In the genomic region with DNA sequence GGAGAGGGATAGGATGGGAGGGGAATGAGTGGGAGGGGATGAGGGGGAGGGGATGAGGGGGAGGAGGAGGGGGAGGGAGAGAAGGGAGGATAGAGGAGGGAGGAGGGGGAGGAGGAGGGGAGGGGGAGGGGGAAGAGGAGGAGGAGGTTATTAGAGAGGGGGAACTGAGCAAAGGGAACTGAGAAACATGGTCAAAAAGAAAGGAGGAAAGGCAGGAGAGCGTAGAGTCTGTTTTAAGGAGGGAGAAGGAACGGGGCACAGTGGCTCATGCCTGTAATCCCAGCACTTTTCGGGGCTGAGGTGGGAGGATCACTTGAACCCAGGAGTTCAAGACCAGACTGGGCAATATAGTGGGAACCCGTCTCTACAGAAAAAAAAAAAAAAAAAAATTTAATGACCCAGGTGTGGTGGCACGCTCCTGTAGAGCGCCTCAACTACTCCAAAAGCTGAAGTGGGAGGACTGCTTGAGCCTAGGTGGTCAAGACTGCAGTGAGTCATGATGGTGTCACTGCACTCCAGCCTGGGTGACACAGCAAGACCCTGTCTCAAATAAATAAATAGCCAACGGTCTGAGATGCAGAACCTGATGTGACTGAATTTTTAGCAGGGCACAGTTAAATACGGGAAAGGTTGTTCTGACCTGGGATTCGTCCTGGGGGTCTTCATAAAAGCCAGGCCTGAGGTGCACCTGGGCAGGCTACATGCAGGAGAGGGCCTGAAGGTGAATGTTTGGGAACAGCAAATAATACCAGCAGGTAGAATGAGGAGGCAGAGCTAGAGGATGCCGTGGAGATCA, we compare ENCODE assay signal across 23 cellular contexts. TPM values are rescaled to one million over a fixed set of nuclear protein-coding genes. Genes with fewer than 3 reads are reported as not detected.
DNase-seq lines count a peak whose midpoint lies in the region; ATAC-seq, FAIRE-seq and TF ChIP-seq lines count a peak whose summit lies in the region.
"Had no signal": no experiment of that assay in that cellular context is flagged by ENCODE, and none has a peak within 500 bp of the region (broad histone marks: within the 10 kb centered on the region; RNA-seq: fewer than 3 reads in every experiment).

No MANE protein-coding gene starts in this region.

- no peak overlapping the region for H3K4me3 Mint-ChIP-seq in osteocyte (ENCODE audit: unreplicated experiment)

- ATAC-seq in A549 (no peak; a peak in 1 of 6 replicates), HG03196 (IDR thresholded peaks at IDR 0.05; ENCODE audit: unreplicated experiment) (no peak), GM19351 (IDR thresholded peaks at IDR 0.05; ENCODE audit: unreplicated experiment) (no peak), GM18907 (IDR thresholded peaks at IDR 0.05; ENCODE audit: unreplicated experiment) (no peak)
- ATAC-seq: mucosa of descending colon had no signal

- H3K9me3 ChIP-seq in A549: no peaks in the 10 kb centered on the region
- H3K9me3 ChIP-seq in esophagus muscularis mucosa: no peaks in the 10 kb centered on the region
- H3K9me3 ChIP-seq: mucosa of descending colon had no signal

- DNase-seq in A549 (ENCODE audit: low read depth in 1 of 2, low spot score in 1 of 2) (no peak), GM20000 (ENCODE audit: low spot score) (peak; percentile 32), RKO (ENCODE audit: low spot score) (peak; percentile 30), esophagus muscularis mucosa (ENCODE audit: extremely low spot score) (peak; percentile 86), osteocyte (ENCODE audit: extremely low spot score, unreplicated experiment) (no peak)
- DNase-seq: activated CD4-positive, alpha-beta T cell treated with anti-CD3 and anti-CD28 coated beads, Interleukin-2, amount 10 ng/mL, durations not matched to agents 7 days and 5 days; effector CD8-positive, alpha-beta T cell; hypothalamus; MM.1S; mucosa of descending colon; NCI-H2081 treated with DMSO at 0.1 percent for 48 hours; NCI-H526 treated with DMSO at 0.1 percent for 48 hours; small intestine; stimulated activated naive CD4-positive, alpha-beta T cell treated with Interleukin-2 at 50 U/mL for 16 hours; T-helper 2 cell had no signal

- peaks cover 28% of the 10 kb centered on the region for H3K4me1 ChIP-seq in A549
- peaks cover 7 to 14% (median 12%) of the 10 kb centered on the region in 4 donors for H3K4me1 ChIP-seq in esophagus muscularis mucosa

- no peaks in the 10 kb centered on the region for H3K36me3 Mint-ChIP-seq in osteocyte (ENCODE audit: unreplicated experiment)
- H3K36me3 Mint-ChIP-seq: activated naive CD8-positive, alpha-beta T cell had no signal

- TF ChIP-seq RAD21 in A549 (conservative IDR thresholded peaks at IDR 0.05 in 1 of 2, IDR thresholded peaks at IDR 0.05 in 1 of 2): no peak

- POLR2A ChIA-PET in A549 (lab: Yijun Ruan, JAX): no interaction called here

- intact Hi-C loops in esophagus muscularis mucosa (cut with DNase I): no loop called here

- H3K27ac ChIP-seq in A549: peak overlapping the region; percentile 24 to 30; a peak in 2 of 6 replicates
- no peak overlapping the region for H3K27ac ChIP-seq in esophagus muscularis mucosa (replicated peaks in 1 of 4)

- H3K27me3 Mint-ChIP-seq in osteocyte (ENCODE audit: unreplicated experiment): peaks cover 39% of the 10 kb centered on the region

- CTCF ChIA-PET in A549 (lab: Yijun Ruan, JAX): interaction anchor here (0.6 to 7.9 kb wide), 11 partner anchors 8 to 526 kb away, joined by 3 to 72 read pairs (median 3); no protein-coding TSS in a partner anchor

- WGBS in A549 (ENCODE audit: missing lambda C conversion rate): 60% methylated on average over 10 of the region's 10 CpGs
- 80% methylated on average over 10 of the region's 10 CpGs for WGBS in esophagus muscularis mucosa

- H3K36me3 ChIP-seq in esophagus muscularis mucosa: no peaks in the 10 kb centered on the region

- FAIRE-seq in A549 (lab: Jason Lieb, UNC): no peak
- FAIRE-seq: bronchial epithelial cell, D721Med, small intestine had no signal

- H3K4me2 ChIP-seq in A549: peak overlapping the region; percentile 43

- H3K9me3 Mint-ChIP-seq in osteocyte (ENCODE audit: unreplicated experiment): no peaks in the 10 kb centered on the region
- H3K9me3 Mint-ChIP-seq: activated CD4-positive, alpha-beta T cell treated with anti-CD3 and anti-CD28 coated beads, Interleukin-2, amount 10 ng/mL, durations not matched to agents 7 days and 5 days had no signal

- peaks cover 10% of the 10 kb centered on the region for H3K4me1 Mint-ChIP-seq in osteocyte (ENCODE audit: unreplicated experiment)

- H3K4me3 ChIP-seq in A549 (no peak overlapping the region), esophagus muscularis mucosa (no peak overlapping the region)
- H3K4me3 ChIP-seq: mucosa of descending colon had no signal

- no peak overlapping the region for H3K27ac Mint-ChIP-seq in osteocyte (ENCODE audit: unreplicated experiment)
- H3K27ac Mint-ChIP-seq: activated CD4-positive, alpha-beta T cell treated with anti-CD3 and anti-CD28 coated beads, Interleukin-2, amount 10 ng/mL, durations not matched to agents 7 days and 5 days; activated naive CD8-positive, alpha-beta T cell had no signal

- TF ChIP-seq POLR2A in A549 (IDR thresholded peaks at IDR 0.05; ENCODE audit: low read length): no peak
- no peak for TF ChIP-seq POLR2A in esophagus muscularis mucosa (IDR thresholded peaks at IDR 0.05; ENCODE audit: low read depth)

- TF ChIP-seq EP300 in A549 (IDR thresholded peaks at IDR 0.05) (no peak), esophagus muscularis mucosa (IDR thresholded peaks at IDR 0.05) (no peak)

- peaks cover 0 to 59% (median 18%) of the 10 kb centered on the region in 4 donors for H3K27me3 ChIP-seq in esophagus muscularis mucosa

- TF ChIP-seq CTCF in A549 (IDR thresholded peaks at IDR 0.05) (no peak), GM20000 (IDR thresholded peaks at IDR 0.05; ENCODE audit: extremely low read depth, missing control alignments) (no peak), esophagus muscularis mucosa (IDR thresholded peaks at IDR 0.05) (no peak), osteocyte (IDR thresholded peaks at IDR 0.05) (no peak)

TF ChIP-seq in A549, 52 proteins besides CTCF, POLR2A, EP300 and RAD21:
- TF ChIP-seq, protein P1, sequence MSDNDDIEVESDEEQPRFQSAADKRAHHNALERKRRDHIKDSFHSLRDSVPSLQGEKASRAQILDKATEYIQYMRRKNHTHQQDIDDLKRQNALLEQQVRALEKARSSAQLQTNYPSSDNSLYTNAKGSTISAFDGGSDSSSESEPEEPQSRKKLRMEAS (IDR thresholded peaks at IDR 0.05): no peak
- TF ChIP-seq FOSL2 (IDR thresholded peaks at IDR 0.05) (no peak), FOSL2 (CRISPR knock-in tag; IDR thresholded peaks at IDR 0.05) (no peak)

RNA-seq across cellular contexts. Expression of a gene that starts 4.0 kb away (rescaled TPM):
- polyA plus RNA-seq in A549 (2011; rRNA removed) (0.04 and 0.11 TPM in 2 replicates), A549 (2017; fragmentation: RNase III; extraction: RNeasy Plus Mini Kit Qiagen cat#74134 plus additional on column Dnase treatment) (0.04 to 0.05 TPM in 2 of 3 replicates, not detected in the other)
- 0.04 TPM in 1 of 2 replicates, not detected in the other for polyA plus RNA-seq in A549 (2012; cell fraction: cytosol; rRNA removed)
- 0.04 and 0.05 TPM in 2 replicates for polyA plus RNA-seq in A549 (2012; cell fraction: nucleus; rRNA removed)
- polyA minus RNA-seq in A549 (2011; rRNA and poly(A)+ RNA removed): 0.15 TPM in 1 of 2 replicates, not detected in the other
- total RNA-seq in esophagus muscularis mucosa (under 1 TPM in 1 of 4 donors, not detected in 3; 0.17 TPM), osteocyte (not detected in 2 replicates)
- total RNA-seq: activated CD4-positive, alpha-beta T cell treated with anti-CD3 and anti-CD28 coated beads, Interleukin-2, amount 10 ng/mL, durations not matched to agents 7 days and 5 days; urinary bladder had no signal
- polyA plus RNA-seq: AG04450, urinary bladder had no signal

RNA-seq across cellular contexts. Expression of a gene that starts 28.5 kb away (rescaled TPM):
- polyA plus RNA-seq in A549 (2011; rRNA removed) (12.9 and 16.6 TPM in 2 replicates), A549 (2017; fragmentation: RNase III; extraction: RNeasy Plus Mini Kit Qiagen cat#74134 plus additional on column Dnase treatment) (6.8 to 9.4 TPM (median 8.9 TPM) in 3 replicates)
- 4.6 and 6.4 TPM in 2 replicates for polyA plus RNA-seq in A549 (2012; cell fraction: cytosol; rRNA removed)
- 11.6 and 12.2 TPM in 2 replicates for polyA plus RNA-seq in A549 (2012; cell fraction: nucleus; rRNA removed)
- polyA minus RNA-seq in A549 (2011; rRNA and poly(A)+ RNA removed): 18.2 and 19.7 TPM in 2 replicates
- total RNA-seq in esophagus muscularis mucosa (10 to 100 TPM in 1 of 4 donors, 1 to 10 TPM in 3; 4.0 to 11.3 (median 6.0) TPM), osteocyte (12.8 TPM in 2 replicates)

Comparison
In these comparisons a context has a peak if more than half of its experiments do, and no peak if none do; other contexts are left out.
1. DNase-seq: peak in GM20000 (single experiment), RKO (single experiment) and esophagus muscularis mucosa (single experiment); none in A549 (0 of 2) and osteocyte (single experiment).
2. H3K27ac ChIP-seq: peak in A549 (2 of 2); none in esophagus muscularis mucosa (0 of 4).